28 cellular contexts compared by ENCODE assay signal in the genomic region with DNA sequence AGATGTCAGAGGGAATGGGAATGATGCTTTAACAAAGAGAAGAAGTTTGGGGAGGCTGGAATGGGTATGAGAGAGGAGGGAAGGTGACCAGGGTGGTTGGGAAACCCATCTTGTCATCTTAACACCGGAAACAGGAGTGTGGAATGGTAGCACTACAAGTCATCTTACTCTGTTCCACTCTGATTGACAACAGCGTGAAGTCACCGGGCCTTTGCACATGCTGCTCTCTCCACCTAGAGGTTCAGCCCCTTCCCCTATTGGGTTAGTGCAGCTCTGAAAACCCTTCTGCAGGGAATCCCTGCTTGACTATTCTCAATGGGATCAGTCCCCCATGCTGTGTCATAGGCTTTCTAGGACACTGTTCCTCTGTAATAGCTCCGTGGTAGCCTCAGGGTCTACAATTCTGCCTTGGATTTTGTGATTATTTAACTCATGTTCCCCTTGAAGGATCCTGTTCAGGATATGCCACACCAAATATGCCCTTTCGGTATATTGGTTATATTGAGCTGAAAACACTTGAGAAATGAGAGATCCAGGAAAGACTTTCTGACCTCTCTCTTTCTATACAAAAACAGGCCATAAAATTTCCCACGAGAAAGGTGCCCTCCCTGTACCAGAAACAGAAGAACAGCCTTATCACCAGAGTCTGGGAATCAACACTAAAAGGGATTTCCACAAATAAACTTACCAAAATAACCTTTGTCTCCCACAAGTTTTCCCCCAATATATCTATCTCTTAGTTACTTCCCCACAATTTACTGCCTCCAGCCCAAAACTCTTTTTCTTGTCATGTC.
"Had no signal": no experiment of that assay in that cellular context is flagged by ENCODE, and none has a peak within 500 bp of the region (broad histone marks: within the 10 kb centered on the region; RNA-seq: fewer than 3 reads in every experiment).

No MANE protein-coding gene starts in this region.

- H3K4me3 ChIP-seq: dorsolateral prefrontal cortex, psoas muscle, smooth muscle cell, suprapubic skin, tibial nerve had no signal

- DNase-seq: activated CD4-positive, alpha-beta T cell treated with anti-CD3 and anti-CD28 coated beads for 36 hours; activated CD4-positive, CD25-positive, alpha-beta regulatory T cell; activated CD8-positive, alpha-beta memory T cell treated with anti-CD3 and anti-CD28 coated beads, Interleukin-2, amount 10 ng/mL, durations not matched to agents 7 days and 5 days; activated CD8-positive, alpha-beta T cell treated with anti-CD3 and anti-CD28 coated beads, Interleukin-2, amount 10 ng/mL, durations not matched to agents 7 days and 5 days; activated effector memory CD4-positive, alpha-beta T cell treated with Interleukin-2 at 50 U/mL for 16 hours; activated naive CD4-positive, alpha-beta T cell treated with Interleukin-2 at 50 U/mL for 16 hours; anterior cingulate cortex; dorsolateral prefrontal cortex; effector memory CD4-positive, alpha-beta T cell; left cardiac atrium; mammary epithelial cell; naive thymus-derived CD8-positive, alpha-beta T cell; nucleus accumbens; psoas muscle; stimulated activated CD4-positive, alpha-beta T cell treated with anti-CD3 and anti-CD28 coated beads, Interleukin-1b, Interleukin-23, amount 100 ng/mL, for 48 hours; stimulated activated CD4-positive, alpha-beta T cell treated with anti-CD3 and anti-CD28 coated beads, Interleukin-4, amount 100 ng/mL, for 4 hours; stimulated activated naive CD4-positive, alpha-beta T cell; T-helper 1 cell had no signal

- H3K36me3 Mint-ChIP-seq: activated CD8-positive, alpha-beta memory T cell treated with anti-CD3 and anti-CD28 coated beads, Interleukin-2, amount 10 ng/mL, durations not matched to agents 7 days and 5 days; activated naive CD8-positive, alpha-beta T cell had no signal

- H3K27me3 Mint-ChIP-seq: activated CD8-positive, alpha-beta memory T cell treated with anti-CD3 and anti-CD28 coated beads, Interleukin-2, amount 10 ng/mL, durations not matched to agents 7 days and 5 days; central memory CD8-positive, alpha-beta T cell had no signal

- H3K4me1 Mint-ChIP-seq: activated CD4-positive, alpha-beta T cell treated with anti-CD3 and anti-CD28 coated beads for 36 hours; activated CD8-positive, alpha-beta memory T cell treated with anti-CD3 and anti-CD28 coated beads, Interleukin-2, amount 10 ng/mL, durations not matched to agents 7 days and 5 days; central memory CD8-positive, alpha-beta T cell had no signal

- FAIRE-seq: bronchial epithelial cell, colon, keratinocyte had no signal

- H3K27ac Mint-ChIP-seq: activated CD4-positive, alpha-beta T cell treated with anti-CD3 and anti-CD28 coated beads for 36 hours; activated CD8-positive, alpha-beta memory T cell treated with anti-CD3 and anti-CD28 coated beads, Interleukin-2, amount 10 ng/mL, durations not matched to agents 7 days and 5 days; activated CD8-positive, alpha-beta T cell treated with anti-CD3 and anti-CD28 coated beads, Interleukin-2, amount 10 ng/mL, durations not matched to agents 7 days and 5 days; activated naive CD8-positive, alpha-beta T cell; naive thymus-derived CD8-positive, alpha-beta T cell had no signal

- H2AFZ ChIP-seq: parathyroid adenoma had no signal

- ATAC-seq: activated CD4-positive, alpha-beta T cell treated with anti-CD3 and anti-CD28 coated beads for 36 hours; activated CD8-positive, alpha-beta memory T cell treated with anti-CD3 and anti-CD28 coated beads, Interleukin-2, amount 10 ng/mL, durations not matched to agents 7 days and 5 days; activated CD8-positive, alpha-beta T cell treated with anti-CD3 and anti-CD28 coated beads, Interleukin-2, amount 10 ng/mL, durations not matched to agents 7 days and 5 days; left cardiac atrium; naive thymus-derived CD8-positive, alpha-beta T cell; psoas muscle had no signal

- H3K4me3 Mint-ChIP-seq: activated CD4-positive, alpha-beta T cell treated with anti-CD3 and anti-CD28 coated beads for 36 hours; activated CD8-positive, alpha-beta memory T cell treated with anti-CD3 and anti-CD28 coated beads, Interleukin-2, amount 10 ng/mL, durations not matched to agents 7 days and 5 days; activated CD8-positive, alpha-beta T cell treated with anti-CD3 and anti-CD28 coated beads, Interleukin-2, amount 10 ng/mL, durations not matched to agents 7 days and 5 days; activated naive CD8-positive, alpha-beta T cell; central memory CD8-positive, alpha-beta T cell; neural crest cell had no signal

- H3K9me3 Mint-ChIP-seq: neural crest cell had no signal

- H3K9ac ChIP-seq: parathyroid adenoma had no signal

- H3K4me1 ChIP-seq: parathyroid adenoma had no signal

- H3K27me3 ChIP-seq: dorsolateral prefrontal cortex, suprapubic skin, tibial nerve had no signal

- H3K4me2 ChIP-seq: smooth muscle cell had no signal

- H3K27ac ChIP-seq: dorsolateral prefrontal cortex, parathyroid adenoma, psoas muscle, suprapubic skin had no signal

- H3K9me3 ChIP-seq: psoas muscle, suprapubic skin, tibial nerve had no signal
